8 cellular contexts compared by ENCODE assay signal in genomic region chr14:100900837-100901390, GRCh38.
DNase-seq lines count a peak whose midpoint lies in the region; ATAC-seq and TF ChIP-seq lines count a peak whose summit lies in the region.

No MANE protein-coding gene starts in this region.

- peak; percentile 60 for DNase-seq in DMS79 (lab: John Stamatoyannopoulos, UW)
- peak; percentile 37 for DNase-seq in HuH-7 (ENCODE audit: low spot score)
- DNase-seq in SW480 (ENCODE audit: low spot score), result peak; percentile 55
- DNase-seq in GM20000 (ENCODE audit: low spot score), result no peak

- H3K4me3 ChIP-seq in iPS-18a (ENCODE audit: low read length), result peak overlapping the region; percentile 65

- peaks cover 40% of the 10 kb centered on the region for H3K4me1 ChIP-seq in iPS-18a (ENCODE audit: control insufficient read depth, low read depth, low read length)

- peak overlapping the region; percentile 60 for H3K9ac ChIP-seq in iPS-18a (ENCODE audit: low read length)

- peaks cover 72% of the 10 kb centered on the region for H3K27me3 ChIP-seq in iPS-18a (ENCODE audit: control insufficient read depth, insufficient read depth, low read length)

- no peak for TF ChIP-seq CTCF in GM20000 (IDR thresholded peaks at IDR 0.05; ENCODE audit: extremely low read depth, missing control alignments)

- H3K27ac ChIP-seq in iPS-18a (ENCODE audit: low read length), result no peak overlapping the region

- H3K9me3 ChIP-seq in iPS-18a (ENCODE audit: control insufficient read depth, low read depth, low read length), result no peaks in the 10 kb centered on the region

- H3K36me3 ChIP-seq in iPS-18a (ENCODE audit: control insufficient read depth, low read depth, low read length), result no peaks in the 10 kb centered on the region

- ATAC-seq in HG02623 (IDR thresholded peaks at IDR 0.05; ENCODE audit: unreplicated experiment) (no peak), HG02884 (IDR thresholded peaks at IDR 0.05; ENCODE audit: unreplicated experiment) (no peak), HG02938 (IDR thresholded peaks at IDR 0.05; ENCODE audit: unreplicated experiment) (no peak)
